8 cellular contexts compared by ENCODE assay signal in the genomic region with DNA sequence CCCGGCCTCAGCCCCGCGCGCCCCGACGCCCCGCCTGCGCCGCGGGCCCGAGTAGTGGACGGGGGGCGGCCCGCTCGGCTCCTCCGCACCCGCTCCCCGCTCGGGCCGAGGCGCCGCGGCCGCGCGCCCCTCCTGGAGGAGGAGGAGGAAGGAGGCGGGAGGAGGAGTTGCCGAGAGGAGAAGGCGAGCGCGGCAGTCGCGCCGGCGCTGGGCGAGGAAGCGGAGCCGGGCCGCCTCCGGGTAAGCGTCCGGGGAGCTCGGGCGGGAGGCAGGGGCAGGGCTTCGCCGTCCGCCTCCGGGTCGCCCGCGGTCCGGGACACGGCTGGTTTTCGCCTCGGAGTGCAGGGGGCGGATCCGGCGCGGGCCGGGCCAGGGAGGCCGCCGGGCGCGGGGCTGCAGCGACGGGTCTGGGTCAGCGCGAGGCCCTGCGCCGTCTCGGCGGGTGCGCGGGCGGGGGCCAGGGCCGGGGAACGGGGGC. TPM values are rescaled to one million over a fixed set of nuclear protein-coding genes. Genes with fewer than 3 reads are reported as not detected.
DNase-seq lines count a peak whose midpoint lies in the region; ATAC-seq, FAIRE-seq and TF ChIP-seq lines count a peak whose summit lies in the region.

A gene with protein sequence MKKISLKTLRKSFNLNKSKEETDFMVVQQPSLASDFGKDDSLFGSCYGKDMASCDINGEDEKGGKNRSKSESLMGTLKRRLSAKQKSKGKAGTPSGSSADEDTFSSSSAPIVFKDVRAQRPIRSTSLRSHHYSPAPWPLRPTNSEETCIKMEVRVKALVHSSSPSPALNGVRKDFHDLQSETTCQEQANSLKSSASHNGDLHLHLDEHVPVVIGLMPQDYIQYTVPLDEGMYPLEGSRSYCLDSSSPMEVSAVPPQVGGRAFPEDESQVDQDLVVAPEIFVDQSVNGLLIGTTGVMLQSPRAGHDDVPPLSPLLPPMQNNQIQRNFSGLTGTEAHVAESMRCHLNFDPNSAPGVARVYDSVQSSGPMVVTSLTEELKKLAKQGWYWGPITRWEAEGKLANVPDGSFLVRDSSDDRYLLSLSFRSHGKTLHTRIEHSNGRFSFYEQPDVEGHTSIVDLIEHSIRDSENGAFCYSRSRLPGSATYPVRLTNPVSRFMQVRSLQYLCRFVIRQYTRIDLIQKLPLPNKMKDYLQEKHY (plus strand): TSS at position 195 of the 478 bp plus-strand sequence. CDS start 35,624 bp downstream, outside the sequence.

- H3K27ac ChIP-seq in small intestine (ENCODE audit: low read depth in 1 of 2, low read length in 1 of 2) = peak within 1 kb of the TSS; percentile 85 to 95

- H3K4me3 Mint-ChIP-seq in central memory CD8-positive, alpha-beta T cell = peak within 1 kb of the TSS; percentile 69

- TF ChIP-seq CTCF in GM20000 (IDR thresholded peaks at IDR 0.05; ENCODE audit: extremely low read depth, missing control alignments) = no peak

- H3K27me3 Mint-ChIP-seq in central memory CD8-positive, alpha-beta T cell = peaks cover 44% of the 10 kb centered on the region

- peak within 1 kb of the TSS; percentile 80 to 91 for H3K4me3 ChIP-seq in small intestine (ENCODE audit: low read depth in 1 of 2, low read length in 2 of 2)

- H3K4me1 Mint-ChIP-seq in central memory CD8-positive, alpha-beta T cell = peaks cover 10% of the 10 kb centered on the region

- in situ Hi-C loops in SK-MEL-5 (cut with HindIII; ENCODE audit: low pct_unique_long_range_greater_than_20kb, low sequenced_read_pairs) = no loop called here

- H3K27ac Mint-ChIP-seq in central memory CD8-positive, alpha-beta T cell (ENCODE audit: low read depth) = no peak within 1 kb of the TSS

- FAIRE-seq in small intestine (lab: Jason Lieb, UNC) = no peak

- H3K36me3 Mint-ChIP-seq in central memory CD8-positive, alpha-beta T cell (ENCODE audit: insufficient read depth) = no peaks in the 10 kb centered on the region

- peaks cover 4 to 6% of the 10 kb centered on the region in 2 donors for H3K4me1 ChIP-seq in small intestine (ENCODE audit: control insufficient read depth in 2 of 2, insufficient read depth in 1 of 2, low read depth in 1 of 2, low read length in 1 of 2)

- ATAC-seq in HG03558 (IDR thresholded peaks at IDR 0.05; ENCODE audit: extremely low read depth, unreplicated experiment) = peak; percentile 43
- peak; percentile 57 for ATAC-seq in central memory CD8-positive, alpha-beta T cell (replicated peaks; ENCODE audit: extremely low read depth, poor library complexity, severe bottlenecking)

- DNase-seq in DMS153 (lab: John Stamatoyannopoulos, UW) (peak; percentile 1), DMS153 treated with DMSO at 0.1 percent for 48 hours (lab: John Stamatoyannopoulos, UW; ENCODE audit: unreplicated experiment) (no peak), GM20000 (ENCODE audit: low spot score) (peak; percentile 91), SK-MEL-5 (ENCODE audit: low read depth, low spot score) (peak; percentile 37), islet precursor cell (peak; percentile 83), small intestine (peak; percentile 63)
- no peak for DNase-seq in central memory CD8-positive, alpha-beta T cell (ENCODE audit: low spot score in 2 of 2)

- no peaks in the 10 kb centered on the region for H3K27me3 ChIP-seq in small intestine (ENCODE audit: control insufficient read depth in 2 of 2, insufficient read depth in 2 of 2, low read length in 2 of 2)

- no peaks in the 10 kb centered on the region for H3K9me3 ChIP-seq in small intestine (ENCODE audit: control insufficient read depth, low read depth)

- no peaks in the 10 kb centered on the region for H3K9me3 Mint-ChIP-seq in central memory CD8-positive, alpha-beta T cell

- 0 to 1% (median 1%) methylated on average over 34 to 77 of the region's 77 CpGs for WGBS in small intestine, 3 donors

- no peaks in the 10 kb centered on the region for H3K36me3 ChIP-seq in small intestine (ENCODE audit: control insufficient read depth in 2 of 2, insufficient read depth in 2 of 2, low read length in 2 of 2)

RNA-seq across cellular contexts. Expression of the gene that starts here (rescaled TPM):
- total RNA-seq in SK-MEL-5 (2014; rRNA removed; shearing (Covaris generic)) = 29.6 and 33.3 TPM in 2 replicates
- polyA plus RNA-seq in SK-MEL-5 (2015; cell fraction: cytosol; rRNA removed) = 18.8 and 19.5 TPM in 2 replicates
- polyA plus RNA-seq in SK-MEL-5 (2015; cell fraction: nucleus; rRNA removed) = 24.6 and 30.7 TPM in 2 replicates
- 10 to 100 TPM; 10.3 to 15.4 (median 10.9) TPM for polyA plus RNA-seq in small intestine

Comparison
In these comparisons a context has a peak if more than half of its experiments do, and no peak if none do; other contexts are left out.
1. DNase-seq: peak in DMS153 (single experiment), GM20000 (single experiment), SK-MEL-5 (single experiment), islet precursor cell (single experiment) and small intestine (single experiment); none in DMS153 treated with DMSO at 0.1 percent for 48 hours (single experiment) and central memory CD8-positive, alpha-beta T cell (0 of 2).